24 cellular contexts compared by ENCODE assay signal in genomic region chr3:197533396-197534347, GRCh38. TPM values are rescaled to one million over a fixed set of nuclear protein-coding genes. Genes with fewer than 3 reads are reported as not detected.
A peak's percentile ranks its signal among the peaks of the same experiment; 100 is the strongest.
DNase-seq lines count a peak whose midpoint lies in the region; FAIRE-seq and TF ChIP-seq lines count a peak whose summit lies in the region.
"Had no signal": no experiment of that assay in that cellular context is flagged by ENCODE, and none has a peak within 500 bp of the region (broad histone marks: within the 10 kb centered on the region; RNA-seq: fewer than 3 reads in every experiment).

No MANE protein-coding gene starts in this region.

- H3K4me3 ChIP-seq in esophagus squamous epithelium (no peak overlapping the region), neutrophil (ENCODE audit: low read depth in 1 of 2, low read length in 1 of 2) (no peak overlapping the region), prostate gland (no peak overlapping the region), hepatocyte (no peak overlapping the region)
- H3K4me3 ChIP-seq: K562, smooth muscle cell, upper lobe of left lung had no signal

- H3K36me3 ChIP-seq in esophagus squamous epithelium (peaks cover 0 to 67% (median 0%) of the 10 kb centered on the region in 3 donors), neutrophil (peaks cover 20% of the 10 kb centered on the region), prostate gland (peaks cover 0 to 12% of the 10 kb centered on the region in 2 donors), hepatocyte (replicated peaks; ENCODE audit: insufficient read depth, low read depth) (no peaks in the 10 kb centered on the region)
- H3K36me3 ChIP-seq: upper lobe of left lung had no signal

- H3K79me2 ChIP-seq in hepatocyte, result no peaks in the 10 kb centered on the region

- TF ChIP-seq POLR2A in esophagus squamous epithelium (IDR thresholded peaks at IDR 0.05) (no peak), prostate gland (IDR thresholded peaks at IDR 0.05) (no peak)

- DNase-seq in AML-193 (lab: John Stamatoyannopoulos, UW) (peak; percentile 92 to 95), RWPE1 (ENCODE audit: low spot score) (no peak), esophagus squamous epithelium (lab: John Stamatoyannopoulos, UW) (no peak), D721Med (ENCODE audit: insufficient read length, low spot score) (no peak), prostate gland (ENCODE audit: low spot score) (no peak), hepatocyte (ENCODE audit: low spot score) (no peak)
- no peak for DNase-seq in activated CD4-positive, CD25-positive, alpha-beta regulatory T cell (lab: John Stamatoyannopoulos, UW)
- DNase-seq: activated CD4-positive, alpha-beta T cell treated with anti-CD3 and anti-CD28 coated beads, Interleukin-2, amount 50 U/mL, for 1 hour; activated CD8-positive, alpha-beta memory T cell treated with anti-CD3 and anti-CD28 coated beads, Interleukin-2, amount 50 U/mL, for 4 hours; activated effector memory CD4-positive, alpha-beta T cell treated with Interleukin-2 at 50 U/mL for 16 hours; DND-41; effector CD4-positive, alpha-beta T cell; left cardiac atrium; naive thymus-derived CD8-positive, alpha-beta T cell; NCI-H1694; NCI-H748 treated with DMSO at 0.1 percent for 48 hours; SIG-M5; stimulated activated CD4-positive, alpha-beta T cell treated with anti-CD3 and anti-CD28 coated beads, Interleukin-4, amount 100 ng/mL, for 4 hours; T-helper 1 cell; upper lobe of left lung had no signal

- TF ChIP-seq CTCF in RWPE1 (conservative IDR thresholded peaks at IDR 0.05; ENCODE audit: low read depth) (no peak), esophagus squamous epithelium (IDR thresholded peaks at IDR 0.05) (no peak), neutrophil (IDR thresholded peaks at IDR 0.05) (no peak), D721Med (IDR thresholded peaks at IDR 0.05; ENCODE audit: insufficient read depth, missing control alignments) (no peak), prostate gland (IDR thresholded peaks at IDR 0.05) (no peak), hepatocyte (IDR thresholded peaks at IDR 0.05; ENCODE audit: poor library complexity) (no peak)

- POLR2A ChIA-PET in RWPE1 (lab: Yijun Ruan, JAX; ENCODE audit: low non-redundant PET), result interaction anchor here (1.0 kb wide), 1 partner anchor 13 kb away, joined by 3 read pairs; no protein-coding TSS in a partner anchor

- H3K27ac ChIP-seq in RWPE1 (peak overlapping the region; percentile 90), esophagus squamous epithelium (peak overlapping the region; percentile 62 to 75 (median 70)), neutrophil (peak overlapping the region; percentile 72), prostate gland (no peak overlapping the region), hepatocyte (no peak overlapping the region)
- H3K27ac ChIP-seq: upper lobe of left lung had no signal

- H4K20me1 ChIP-seq in hepatocyte (ENCODE audit: insufficient read depth, poor library complexity, severe bottlenecking), result no peaks in the 10 kb centered on the region

- no peaks in the 10 kb centered on the region for H3K9me2 ChIP-seq in hepatocyte (replicated peaks; ENCODE audit: insufficient read depth)

- CTCF ChIA-PET in RWPE1 (lab: Yijun Ruan, JAX), result interaction anchor here (0.9 kb wide), 1 partner anchor 276 kb away, joined by 3 read pairs; no protein-coding TSS in a partner anchor

- no peak overlapping the region for H2AFZ ChIP-seq in hepatocyte

- intact Hi-C loops in esophagus squamous epithelium (cut with DNase I), result no loop called here
- intact Hi-C loops in prostate gland (cut with DNase I), result no loop called here

- H3K4me1 ChIP-seq in esophagus squamous epithelium (peaks cover 10 to 37% (median 13%) of the 10 kb centered on the region in 3 donors), neutrophil (ENCODE audit: control insufficient read depth in 1 of 2, insufficient read depth in 1 of 2, low read depth in 1 of 2, low read length in 1 of 2) (peaks cover 24 to 33% of the 10 kb centered on the region in 2 experiments), prostate gland (replicated peaks) (no peaks in the 10 kb centered on the region), hepatocyte (ENCODE audit: insufficient read depth) (no peaks in the 10 kb centered on the region)
- H3K4me1 ChIP-seq: upper lobe of left lung had no signal

- H3K27me3 ChIP-seq in esophagus squamous epithelium (no peaks in the 10 kb centered on the region), neutrophil (no peaks in the 10 kb centered on the region), prostate gland (replicated peaks; ENCODE audit: insufficient read depth) (no peaks in the 10 kb centered on the region), hepatocyte (no peaks in the 10 kb centered on the region)
- H3K27me3 ChIP-seq: upper lobe of left lung had no signal

- no peak for FAIRE-seq in D721Med (lab: Jason Lieb, UNC)
- FAIRE-seq: H54, K562 had no signal

- H3K4me2 ChIP-seq in hepatocyte, result no peak overlapping the region
- H3K4me2 ChIP-seq: smooth muscle cell had no signal

- H3K9me3 ChIP-seq in esophagus squamous epithelium (no peaks in the 10 kb centered on the region), neutrophil (no peaks in the 10 kb centered on the region), prostate gland (no peaks in the 10 kb centered on the region), hepatocyte (ENCODE audit: low read depth) (no peaks in the 10 kb centered on the region)
- H3K9me3 ChIP-seq: upper lobe of left lung had no signal

- 65 to 84% methylated on average over 7 to 13 of the region's 13 CpGs for WGBS in esophagus squamous epithelium, 2 donors
- 92% methylated on average over 12 of the region's 13 CpGs for WGBS in prostate gland
- WGBS in hepatocyte (ENCODE audit: low lambda C conversion rate, missing lambda C conversion rate), result 96% methylated on average over 13 of the region's 13 CpGs

RNA-seq across cellular contexts. Expression of gene BDH1, which starts 22.1 kb away (rescaled TPM):
- 10 to 100 TPM; 44.4 to 60.6 (median 52.2) TPM for total RNA-seq in esophagus squamous epithelium
- total RNA-seq in prostate gland, result 10 to 100 TPM; 41.1 to 84.3 TPM
- total RNA-seq in hepatocyte, result 62.9 and 64.2 TPM in 2 replicates
- polyA plus RNA-seq in hepatocyte, result 40.3 and 61.8 TPM in 2 replicates

Comparison
In these comparisons a context has a peak if more than half of its experiments do, and no peak if none do; other contexts are left out.
1. DNase-seq: peak in AML-193 (2 of 2); none in RWPE1 (single experiment), esophagus squamous epithelium (single experiment), activated CD4-positive, CD25-positive, alpha-beta regulatory T cell (0 of 4), D721Med (single experiment), prostate gland (single experiment) and hepatocyte (single experiment).
2. H3K27ac ChIP-seq: peak in RWPE1 (single experiment), esophagus squamous epithelium (4 of 4) and neutrophil (single experiment); none in prostate gland (0 of 2) and hepatocyte (single experiment).